ENCODE assay signal across 9 cellular contexts in genomic region chr3:193744048-193744821, GRCh38.
DNase-seq lines count a peak whose midpoint lies in the region; ATAC-seq, FAIRE-seq and TF ChIP-seq lines count a peak whose summit lies in the region.
"Had no signal": no experiment of that assay in that cellular context is flagged by ENCODE, and none has a peak within 500 bp of the region (broad histone marks: within the 10 kb centered on the region; RNA-seq: fewer than 3 reads in every experiment).

No MANE protein-coding gene starts in this region.

- H3K4me3 ChIP-seq in mucosa of descending colon: no peak overlapping the region

- H3K36me3 ChIP-seq in mucosa of descending colon (ENCODE audit: low read depth): no peaks in the 10 kb centered on the region

- H3K36me3 Mint-ChIP-seq in activated B cell treated with CpG ODN at 0.5 μM for 24 hours (ENCODE audit: low read depth): no peaks in the 10 kb centered on the region
- no peaks in the 10 kb centered on the region for H3K36me3 Mint-ChIP-seq in activated T-helper 17 cell treated with anti-CD3 and anti-CD28 coated beads, Interleukin-2, amount 50 U/mL, for 72 hours (ENCODE audit: low read depth)

- intact Hi-C loops in activated B cell treated with CpG ODN at 0.5 μM for 24 hours (cut with micrococcal nuclease): loop anchor here (5.0 kb wide), 1 partner anchor 52 kb away; no protein-coding TSS in a partner anchor
- intact Hi-C loops in mucosa of descending colon (cut with DNase I, micrococcal nuclease): no loop called here

- FAIRE-seq in D721Med (lab: Jason Lieb, UNC): no peak

- POLR2A ChIA-PET in activated B cell treated with CpG ODN at 0.5 μM for 24 hours (lab: Charles Lee): no interaction called here

- CTCF ChIA-PET in activated B cell treated with CpG ODN at 0.5 μM for 24 hours (lab: Charles Lee): no interaction called here

- peak; percentile 27 for ATAC-seq in GM18508 (IDR thresholded peaks at IDR 0.05; ENCODE audit: insufficient read depth, unreplicated experiment)
- ATAC-seq in activated B cell treated with CpG ODN at 0.5 μM for 24 hours (ENCODE audit: low read depth): no peak
- peak; percentile 96 for ATAC-seq in mucosa of descending colon
- ATAC-seq in activated T-helper 17 cell treated with anti-CD3 and anti-CD28 coated beads, Interleukin-2, amount 50 U/mL, for 72 hours (replicated peaks): no peak
- ATAC-seq in HG02623 (IDR thresholded peaks at IDR 0.05; ENCODE audit: unreplicated experiment): no peak

- DNase-seq in NCI-H1092 (lab: John Stamatoyannopoulos, UW) (peak; percentile 89), activated B cell treated with CpG ODN at 0.5 μM for 24 hours (no peak), mucosa of descending colon (peak in 1 of 3 donors; percentile 62), D721Med (ENCODE audit: insufficient read length, low spot score) (no peak)
- DNase-seq in activated CD4-positive, CD25-positive, alpha-beta regulatory T cell treated with anti-CD3 and anti-CD28 coated beads, Interleukin-2, amount 50 U/mL, for 72 hours: no peak
- DNase-seq: T-helper 9 cell had no signal

- TF ChIP-seq CTCF in activated B cell treated with CpG ODN at 0.5 μM for 24 hours (IDR thresholded peaks at IDR 0.05): no peak
- no peak for TF ChIP-seq CTCF in mucosa of descending colon (IDR thresholded peaks at IDR 0.05)
- no peak for TF ChIP-seq CTCF in D721Med (IDR thresholded peaks at IDR 0.05; ENCODE audit: insufficient read depth, missing control alignments)

- H3K4me3 Mint-ChIP-seq in activated B cell treated with CpG ODN at 0.5 μM for 24 hours: peak overlapping the region; percentile 16
- no peak overlapping the region for H3K4me3 Mint-ChIP-seq in activated T-helper 17 cell treated with anti-CD3 and anti-CD28 coated beads, Interleukin-2, amount 50 U/mL, for 72 hours

- H3K9me3 ChIP-seq in mucosa of descending colon: no peaks in the 10 kb centered on the region

- H3K27ac Mint-ChIP-seq in activated B cell treated with CpG ODN at 0.5 μM for 24 hours: peak overlapping the region; percentile 57
- H3K27ac Mint-ChIP-seq in activated T-helper 17 cell treated with anti-CD3 and anti-CD28 coated beads, Interleukin-2, amount 50 U/mL, for 72 hours: no peak overlapping the region

- no peaks in the 10 kb centered on the region for H3K27me3 Mint-ChIP-seq in activated B cell treated with CpG ODN at 0.5 μM for 24 hours
- H3K27me3 Mint-ChIP-seq in activated T-helper 17 cell treated with anti-CD3 and anti-CD28 coated beads, Interleukin-2, amount 50 U/mL, for 72 hours: peaks cover 11% of the 10 kb centered on the region

- peaks cover 20% of the 10 kb centered on the region for H3K4me1 Mint-ChIP-seq in activated B cell treated with CpG ODN at 0.5 μM for 24 hours
- no peaks in the 10 kb centered on the region for H3K4me1 Mint-ChIP-seq in activated T-helper 17 cell treated with anti-CD3 and anti-CD28 coated beads, Interleukin-2, amount 50 U/mL, for 72 hours

- H3K4me1 ChIP-seq in mucosa of descending colon (ENCODE audit: low read depth): peaks cover 5% of the 10 kb centered on the region

- H3K9me3 Mint-ChIP-seq in activated B cell treated with CpG ODN at 0.5 μM for 24 hours: peaks cover 3% of the 10 kb centered on the region
- H3K9me3 Mint-ChIP-seq in activated T-helper 17 cell treated with anti-CD3 and anti-CD28 coated beads, Interleukin-2, amount 50 U/mL, for 72 hours: no peaks in the 10 kb centered on the region

Comparison
In these comparisons a context has a peak if more than half of its experiments do, and no peak if none do; other contexts are left out.
1. ATAC-seq: peak in GM18508 (single experiment) and mucosa of descending colon (single experiment); none in activated B cell treated with CpG ODN at 0.5 μM for 24 hours (single experiment), activated T-helper 17 cell treated with anti-CD3 and anti-CD28 coated beads, Interleukin-2, amount 50 U/mL, for 72 hours (single experiment) and HG02623 (single experiment).